Comparison of ENCODE assay signal across 16 cellular contexts in the genomic region with DNA sequence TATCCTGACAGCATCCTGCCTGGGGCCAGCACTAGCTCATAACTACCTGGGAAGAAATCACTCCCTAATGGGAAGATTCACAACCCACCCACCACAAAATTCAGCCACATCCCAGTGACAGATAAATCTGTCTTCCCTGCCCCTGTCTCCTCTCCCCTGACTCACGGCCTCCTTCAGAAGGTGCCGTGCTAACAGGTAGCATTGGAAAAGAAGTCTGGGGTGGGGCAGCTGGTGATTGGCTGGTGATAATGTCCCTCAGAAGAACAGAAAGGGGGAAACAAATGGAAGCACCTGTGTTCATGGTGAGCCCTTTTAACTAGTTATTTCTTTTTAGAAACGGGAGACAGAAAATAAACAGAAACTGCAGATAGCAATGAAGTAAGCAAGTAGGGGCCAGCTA. TPM values are rescaled to one million over a fixed set of nuclear protein-coding genes. Genes with fewer than 3 reads are reported as not detected.
DNase-seq lines count a peak whose midpoint lies in the region; ATAC-seq, FAIRE-seq and TF ChIP-seq lines count a peak whose summit lies in the region.
"Had no signal": no experiment of that assay in that cellular context is flagged by ENCODE, and none has a peak within 500 bp of the region (broad histone marks: within the 10 kb centered on the region; RNA-seq: fewer than 3 reads in every experiment).

No MANE protein-coding gene starts in this region.

- no peak for ATAC-seq in activated CD4-positive, alpha-beta T cell treated with anti-CD3 and anti-CD28 coated beads for 36 hours
- no peak for ATAC-seq in stimulated activated memory B cell treated with anti-CD40 and anti-IgM and Interleukin-4, amounts not matched to agents 10 μg/mL and 1 μg/mL and 100 μg/mL, for 72 hours

- peak overlapping the region; percentile 29 for H3K4me3 Mint-ChIP-seq in activated CD4-positive, alpha-beta T cell treated with anti-CD3 and anti-CD28 coated beads for 36 hours
- no peak overlapping the region for H3K4me3 Mint-ChIP-seq in stimulated activated memory B cell treated with anti-CD40 and anti-IgM and Interleukin-4, amounts not matched to agents 10 μg/mL and 1 μg/mL and 100 μg/mL, for 72 hours

- no peaks in the 10 kb centered on the region for H3K27me3 ChIP-seq in SU-DHL-6 (ENCODE audit: low read length)
- H3K27me3 ChIP-seq in effector memory CD4-positive, alpha-beta T cell (replicated peaks; ENCODE audit: control insufficient read depth, insufficient read depth, low read length, poor library complexity, severe bottlenecking) = no peaks in the 10 kb centered on the region
- H3K27me3 ChIP-seq: right atrium auricular region, SJCRH30 had no signal

- intact Hi-C loops in activated CD4-positive, alpha-beta T cell treated with anti-CD3 and anti-CD28 coated beads for 36 hours (cut with DNase I, micrococcal nuclease) = no loop called here

- no peaks in the 10 kb centered on the region for H3K9me2 ChIP-seq in SU-DHL-6 (replicated peaks; ENCODE audit: insufficient read depth, low read length)

- H3K9ac ChIP-seq in SU-DHL-6 (ENCODE audit: low read length) = no peak overlapping the region

- peaks cover 10% of the 10 kb centered on the region for H3K9me3 Mint-ChIP-seq in activated CD4-positive, alpha-beta T cell treated with anti-CD3 and anti-CD28 coated beads for 36 hours (ENCODE audit: low read depth)
- peaks cover 5% of the 10 kb centered on the region for H3K9me3 Mint-ChIP-seq in stimulated activated memory B cell treated with anti-CD40 and anti-IgM and Interleukin-4, amounts not matched to agents 10 μg/mL and 1 μg/mL and 100 μg/mL, for 72 hours

- TF ChIP-seq CTCF in SU-DHL-6 (IDR thresholded peaks at IDR 0.05; ENCODE audit: insufficient read depth, low read length, poor library complexity, severe bottlenecking) = no peak

- no peaks in the 10 kb centered on the region for H3K27me3 Mint-ChIP-seq in activated CD4-positive, alpha-beta T cell treated with anti-CD3 and anti-CD28 coated beads for 36 hours
- H3K27me3 Mint-ChIP-seq in stimulated activated memory B cell treated with anti-CD40 and anti-IgM and Interleukin-4, amounts not matched to agents 10 μg/mL and 1 μg/mL and 100 μg/mL, for 72 hours = no peaks in the 10 kb centered on the region

- CTCF ChIA-PET in activated CD4-positive, alpha-beta T cell treated with anti-CD3 and anti-CD28 coated beads for 36 hours (lab: Charles Lee) = interaction anchor here (0.5 to 2.8 kb wide), 13 partner anchors 9 to 76 kb away, joined by 3 to 10 read pairs (median 3); a partner anchor contains a TSS

- no peak overlapping the region for H3K4me3 ChIP-seq in SU-DHL-6 (ENCODE audit: insufficient read depth, low read length, poor library complexity, severe bottlenecking)
- H3K4me3 ChIP-seq in effector memory CD4-positive, alpha-beta T cell (ENCODE audit: insufficient read depth, low read depth, low read length, poor library complexity, severe bottlenecking) = no peak overlapping the region
- H3K4me3 ChIP-seq: right atrium auricular region, SJCRH30, thoracic aorta had no signal

- DNase-seq in activated CD4-positive, alpha-beta T cell treated with anti-CD3 and anti-CD28 coated beads for 36 hours = peak; percentile 52
- DNase-seq in activated CD4-positive, alpha-beta T cell treated with anti-CD3 and anti-CD28 coated beads, Interleukin-2, amount 50 U/mL, for 4 hours = no peak
- DNase-seq in effector memory CD4-positive, alpha-beta T cell = no peak
- DNase-seq in stimulated activated CD8-positive, alpha-beta memory T cell treated with anti-CD3 and anti-CD28 coated beads, Interleukin-4, amount 100 ng/mL, for 48 hours = no peak
- no peak for DNase-seq in HTR-8/SVneo (ENCODE audit: insufficient read length, low spot score)
- DNase-seq in mucosa of gallbladder (ENCODE audit: low spot score) = no peak
- DNase-seq: DMS153, midbrain, NCI-H187, SJCRH30, WERI-Rb-1 had no signal

- H3K4me2 ChIP-seq in SU-DHL-6 (ENCODE audit: low read depth, low read length, poor library complexity, severe bottlenecking) = no peak overlapping the region

- no peaks in the 10 kb centered on the region for H3K9me3 ChIP-seq in SU-DHL-6 (ENCODE audit: insufficient read depth, low read length)
- no peaks in the 10 kb centered on the region for H3K9me3 ChIP-seq in effector memory CD4-positive, alpha-beta T cell (ENCODE audit: control insufficient read depth, low read length)
- H3K9me3 ChIP-seq: thoracic aorta had no signal

- H2AFZ ChIP-seq in SU-DHL-6 (ENCODE audit: low read depth, low read length, severe bottlenecking) = no peak overlapping the region

- peak overlapping the region; percentile 100 for H3K27ac Mint-ChIP-seq in activated CD4-positive, alpha-beta T cell treated with anti-CD3 and anti-CD28 coated beads for 36 hours
- peak overlapping the region; percentile 77 for H3K27ac Mint-ChIP-seq in stimulated activated memory B cell treated with anti-CD40 and anti-IgM and Interleukin-4, amounts not matched to agents 10 μg/mL and 1 μg/mL and 100 μg/mL, for 72 hours

- peaks cover 47% of the 10 kb centered on the region for H3K79me2 ChIP-seq in SU-DHL-6 (ENCODE audit: insufficient read depth, low read length)

- H4K20me1 ChIP-seq in SU-DHL-6 (ENCODE audit: low read depth, low read length) = no peaks in the 10 kb centered on the region

- H3K36me3 Mint-ChIP-seq in activated CD4-positive, alpha-beta T cell treated with anti-CD3 and anti-CD28 coated beads for 36 hours (ENCODE audit: low read depth) = peaks cover 50% of the 10 kb centered on the region
- H3K36me3 Mint-ChIP-seq in stimulated activated memory B cell treated with anti-CD40 and anti-IgM and Interleukin-4, amounts not matched to agents 10 μg/mL and 1 μg/mL and 100 μg/mL, for 72 hours = peaks cover 31% of the 10 kb centered on the region

- H3F3A ChIP-seq in SU-DHL-6 (ENCODE audit: insufficient read depth) = peaks cover 35% of the 10 kb centered on the region

- peaks cover 70% of the 10 kb centered on the region for H3K4me1 ChIP-seq in effector memory CD4-positive, alpha-beta T cell (ENCODE audit: control insufficient read depth, insufficient read depth, low read length, poor library complexity, severe bottlenecking)

- peaks cover 15% of the 10 kb centered on the region; the same call in 1 of the 2 replicates for H3K36me3 ChIP-seq in SU-DHL-6 (ENCODE audit: low read length)
- H3K36me3 ChIP-seq in effector memory CD4-positive, alpha-beta T cell (ENCODE audit: control insufficient read depth, insufficient read depth, low read length) = peaks cover 19% of the 10 kb centered on the region
- H3K36me3 ChIP-seq: right atrium auricular region, thoracic aorta, WERI-Rb-1 had no signal

- H3K4me1 Mint-ChIP-seq in activated CD4-positive, alpha-beta T cell treated with anti-CD3 and anti-CD28 coated beads for 36 hours = peaks cover 96% of the 10 kb centered on the region
- H3K4me1 Mint-ChIP-seq in stimulated activated memory B cell treated with anti-CD40 and anti-IgM and Interleukin-4, amounts not matched to agents 10 μg/mL and 1 μg/mL and 100 μg/mL, for 72 hours = peaks cover 75% of the 10 kb centered on the region

- POLR2A ChIA-PET in activated CD4-positive, alpha-beta T cell treated with anti-CD3 and anti-CD28 coated beads for 36 hours (lab: Charles Lee) = interaction anchor here (1.2 kb wide), 1 partner anchor 9 kb away, joined by 4 read pairs; no protein-coding TSS in a partner anchor

- no peak for FAIRE-seq in HTR-8/SVneo (lab: Jason Lieb, UNC)
- FAIRE-seq: colon had no signal

- peak overlapping the region; percentile 95; the same call in 1 of the 2 replicates for H3K27ac ChIP-seq in SU-DHL-6 (ENCODE audit: low read depth, low read length)
- peak overlapping the region; percentile 67 for H3K27ac ChIP-seq in effector memory CD4-positive, alpha-beta T cell (ENCODE audit: insufficient read depth, low read length, poor library complexity, severe bottlenecking)
- H3K27ac ChIP-seq: WERI-Rb-1 had no signal

RNA-seq across cellular contexts. Expression of a gene that starts 29.1 kb away (rescaled TPM):
- 10 to 100 TPM; 31.0 to 31.9 TPM for total RNA-seq in activated CD4-positive, alpha-beta T cell treated with anti-CD3 and anti-CD28 coated beads for 36 hours
- total RNA-seq in mucosa of gallbladder = 30.6 TPM
